ENCODE assay signal across 10 cellular contexts in the genomic region with DNA sequence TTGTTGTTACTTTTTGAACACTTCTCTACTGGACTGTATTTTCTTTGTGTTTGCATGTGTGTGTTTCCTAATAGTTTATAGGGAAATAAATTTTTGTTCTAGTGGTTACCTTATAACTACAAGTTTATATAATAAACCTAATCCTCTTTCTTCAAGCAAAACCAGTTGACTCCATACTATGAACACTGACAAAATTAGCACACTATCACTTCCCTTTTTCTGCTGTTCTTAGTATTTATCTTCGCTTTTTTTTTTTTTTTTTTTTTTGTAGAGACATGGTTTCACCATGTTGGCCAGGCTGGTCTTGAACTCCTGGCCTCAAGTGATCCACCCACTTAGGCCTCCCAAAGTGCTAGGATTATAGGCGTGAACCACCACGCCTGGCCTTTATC. TPM values are rescaled to one million over a fixed set of nuclear protein-coding genes. Genes with fewer than 3 reads are reported as not detected.
DNase-seq lines count a peak whose midpoint lies in the region; ATAC-seq and TF ChIP-seq lines count a peak whose summit lies in the region.
"Had no signal": no experiment of that assay in that cellular context is flagged by ENCODE, and none has a peak within 500 bp of the region (broad histone marks: within the 10 kb centered on the region; RNA-seq: fewer than 3 reads in every experiment).

No MANE protein-coding gene starts in this region.

- peak overlapping the region; percentile 13 for H3K4me3 Mint-ChIP-seq in activated naive CD4-positive, alpha-beta T cell treated with anti-CD3 and anti-CD28 coated beads for 36 hours
- H3K4me3 Mint-ChIP-seq in T-helper 17 cell, result no peak overlapping the region

- peaks cover 0 to 14% of the 10 kb centered on the region in 2 donors for H3K4me1 ChIP-seq in adrenal gland (replicated peaks in 1 of 2)
- peaks cover 0 to 21% (median 2%) of the 10 kb centered on the region in 4 donors for H3K4me1 ChIP-seq in stomach
- H3K4me1 ChIP-seq: parathyroid adenoma had no signal

- 79 to 87% (median 83%) methylated on average over 3 of the region's 3 CpGs for WGBS in adrenal gland, 4 donors
- 74 to 97% (median 90%) methylated on average over 3 of the region's 3 CpGs for WGBS in stomach, 5 donors

- no peaks in the 10 kb centered on the region for H3K36me3 Mint-ChIP-seq in activated naive CD4-positive, alpha-beta T cell treated with anti-CD3 and anti-CD28 coated beads for 36 hours (ENCODE audit: low read depth)
- peaks cover 3% of the 10 kb centered on the region for H3K36me3 Mint-ChIP-seq in T-helper 17 cell (ENCODE audit: low read depth)

- intact Hi-C loops in activated naive CD4-positive, alpha-beta T cell treated with anti-CD3 and anti-CD28 coated beads for 36 hours (cut with micrococcal nuclease), result loop anchor here (1.0 to 2.0 kb wide), 6 partner anchors 23 to 263 kb away; a partner anchor contains a TSS
- intact Hi-C loops in adrenal gland (cut with DNase I), result no loop called here
- intact Hi-C loops in stomach (cut with DNase I; ENCODE audit: low total_unique reads), result no loop called here

- H3K27me3 ChIP-seq in adrenal gland (no peaks in the 10 kb centered on the region), stomach (no peaks in the 10 kb centered on the region)

- CTCF ChIA-PET in activated naive CD4-positive, alpha-beta T cell treated with anti-CD3 and anti-CD28 coated beads for 36 hours (lab: Charles Lee), result interaction anchor here (1.1 to 2.1 kb wide), 2 partner anchors 24 to 25 kb away, joined by 3 to 8 read pairs; a partner anchor contains a TSS

- H3K4me3 ChIP-seq in adrenal gland (no peak overlapping the region), stomach (no peak overlapping the region)

- H3K27me3 Mint-ChIP-seq in activated naive CD4-positive, alpha-beta T cell treated with anti-CD3 and anti-CD28 coated beads for 36 hours (ENCODE audit: low read depth), result peaks cover 4% of the 10 kb centered on the region
- peaks cover 2% of the 10 kb centered on the region for H3K27me3 Mint-ChIP-seq in T-helper 17 cell

- H3K36me3 ChIP-seq in adrenal gland (replicated peaks in 1 of 2) (no peaks in the 10 kb centered on the region), stomach (no peaks in the 10 kb centered on the region)

- no peak for DNase-seq in activated naive CD4-positive, alpha-beta T cell treated with anti-CD3 and anti-CD28 coated beads for 36 hours
- DNase-seq in activated naive CD4-positive, alpha-beta T cell (lab: John Stamatoyannopoulos, UW), result no peak
- DNase-seq in adrenal gland (no peak), stomach (no peak), T-helper 17 cell (no peak), DMS79 (lab: John Stamatoyannopoulos, UW) (no peak)
- no peak for DNase-seq in stimulated activated CD4-positive, alpha-beta T cell treated with anti-CD3 and anti-CD28 coated beads, Interleukin-12 subunit alpha, Interleukin-12 subunit beta, amount 100 ng/mL, for 4 hours

- peaks cover 28% of the 10 kb centered on the region for H3K4me1 Mint-ChIP-seq in activated naive CD4-positive, alpha-beta T cell treated with anti-CD3 and anti-CD28 coated beads for 36 hours (ENCODE audit: low read depth)
- H3K4me1 Mint-ChIP-seq in T-helper 17 cell, result peaks cover 3% of the 10 kb centered on the region

- no peaks in the 10 kb centered on the region for H3K9me3 Mint-ChIP-seq in activated naive CD4-positive, alpha-beta T cell treated with anti-CD3 and anti-CD28 coated beads for 36 hours

- TF ChIP-seq EP300 in stomach (IDR thresholded peaks at IDR 0.05), result no peak

- H3K27ac ChIP-seq in adrenal gland (peak overlapping the region in 4 of 5 donors; percentile 36 to 89 (median 61)), stomach (peak overlapping the region in 4 of 5 donors; percentile 50 to 80 (median 65))
- H3K27ac ChIP-seq: parathyroid adenoma had no signal

- TF ChIP-seq CTCF in adrenal gland (IDR thresholded peaks at IDR 0.05) (no peak), stomach (IDR thresholded peaks at IDR 0.05) (no peak)

- H3K27ac Mint-ChIP-seq in activated naive CD4-positive, alpha-beta T cell treated with anti-CD3 and anti-CD28 coated beads for 36 hours, result peak overlapping the region; percentile 88
- no peak overlapping the region for H3K27ac Mint-ChIP-seq in T-helper 17 cell

- TF ChIP-seq POLR2A in adrenal gland (IDR thresholded peaks at IDR 0.05), result no peak
- no peak for TF ChIP-seq POLR2A in stomach (IDR thresholded peaks at IDR 0.05)

- peak; percentile 37 for ATAC-seq in HG03565 (IDR thresholded peaks at IDR 0.05; ENCODE audit: unreplicated experiment)
- no peak for ATAC-seq in T-helper 17 cell

- H3K9me3 ChIP-seq in adrenal gland (replicated peaks in 1 of 3), result no peaks in the 10 kb centered on the region
- H3K9me3 ChIP-seq in stomach, result no peaks in the 10 kb centered on the region
- H3K9me3 ChIP-seq in T-helper 17 cell (ENCODE audit: control insufficient read depth, low read length, poor library complexity, severe bottlenecking), result no peaks in the 10 kb centered on the region

RNA-seq across cellular contexts. Expression of a gene that starts 25.0 kb away (rescaled TPM):
- 100 to 1,000 TPM; 110 to 112 TPM for total RNA-seq in activated naive CD4-positive, alpha-beta T cell treated with anti-CD3 and anti-CD28 coated beads for 36 hours
- total RNA-seq in adrenal gland, result 100 to 1,000 TPM in 4 of 8 donors, 10 to 100 TPM in 4; 57.2 to 121 (median 103) TPM
- polyA plus RNA-seq in adrenal gland, result 100 to 1,000 TPM in 2 of 3 donors, 10 to 100 TPM in 1; 52.3 to 120 (median 106) TPM
- 10 to 100 TPM; 29.5 to 87.1 (median 66.5) TPM for total RNA-seq in stomach
- 10 to 100 TPM; 34.5 to 40.8 (median 37.4) TPM for polyA plus RNA-seq in stomach
- total RNA-seq in T-helper 17 cell, result 100 to 1,000 TPM; 103 to 110 TPM

RNA-seq across cellular contexts. Expression of a gene that starts 30.8 kb away (rescaled TPM):
- total RNA-seq in activated naive CD4-positive, alpha-beta T cell treated with anti-CD3 and anti-CD28 coated beads for 36 hours, result 10 to 100 TPM; 84.9 to 85.1 TPM
- total RNA-seq in adrenal gland (10 to 100 TPM in 3 of 8 donors, 1 to 10 TPM in 5; 5.3 to 57.9 (median 8.3) TPM), stomach (100 to 1,000 TPM in 1 of 5 donors, 10 to 100 TPM in 2, 1 to 10 TPM in 1, not detected in 1; 2.7 to 142 (median 26.7) TPM), T-helper 17 cell (10 to 100 TPM; 11.7 to 15.3 TPM)
- polyA plus RNA-seq in adrenal gland (10 to 100 TPM in 1 of 3 donors, 1 to 10 TPM in 2; 4.1 to 22.0 (median 7.1) TPM), stomach (10 to 100 TPM; 17.3 to 40.7 (median 33.0) TPM)

RNA-seq across cellular contexts. Expression of a gene that starts 54.8 kb away (rescaled TPM):
- not detected for total RNA-seq in activated naive CD4-positive, alpha-beta T cell treated with anti-CD3 and anti-CD28 coated beads for 36 hours
- not detected for total RNA-seq in adrenal gland
- polyA plus RNA-seq in adrenal gland, result not detected
- not detected for total RNA-seq in stomach
- not detected for polyA plus RNA-seq in stomach
- 1 to 10 TPM; 1.1 to 2.7 TPM for total RNA-seq in T-helper 17 cell
- total RNA-seq: frontal cortex had no signal
